In the genomic region with DNA sequence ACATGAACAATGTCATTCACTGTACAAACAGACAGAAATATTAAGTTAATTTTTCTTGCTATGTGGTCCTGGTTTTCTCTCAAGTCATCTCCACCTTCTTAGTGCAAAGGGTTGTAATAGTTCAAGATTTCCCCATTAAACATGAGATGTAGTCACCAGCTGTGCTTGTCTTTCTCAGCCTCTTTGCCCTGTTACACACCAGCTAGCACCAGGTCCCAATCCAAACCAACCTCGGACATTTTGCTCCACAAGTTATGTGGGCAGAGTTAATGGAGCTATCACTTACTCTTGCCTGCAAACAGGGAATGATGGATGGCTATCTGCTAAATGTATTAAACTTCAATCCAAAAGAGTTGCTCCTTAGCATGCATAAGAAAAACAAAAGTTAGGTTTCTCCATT, we compare ENCODE assay signal across 35 cellular contexts.
"Had no signal": no experiment of that assay in that cellular context is flagged by ENCODE, and none has a peak within 500 bp of the region (broad histone marks: within the 10 kb centered on the region; RNA-seq: fewer than 3 reads in every experiment).

No MANE protein-coding gene starts in this region.

- H3K4me1 ChIP-seq: ascending aorta had no signal

- H3K27ac Mint-ChIP-seq: activated B cell treated with CpG ODN at 0.5 μM for 24 hours; activated CD4-positive, alpha-beta memory T cell treated with anti-CD3 and anti-CD28 coated beads for 36 hours; activated CD4-positive, alpha-beta T cell treated with anti-CD3 and anti-CD28 coated beads, Interleukin-2, amount 10 ng/mL, durations not matched to agents 24 days and 14 days; activated CD8-positive, alpha-beta memory T cell treated with anti-CD3 and anti-CD28 coated beads, Interleukin-2, amount 10 ng/mL, durations not matched to agents 7 days and 5 days; activated CD8-positive, alpha-beta T cell treated with anti-CD3 and anti-CD28 coated beads for 36 hours; activated naive CD4-positive, alpha-beta T cell treated with anti-CD3 and anti-CD28 coated beads, Interleukin-2, amount 10 ng/mL, durations not matched to agents 7 days and 5 days; activated naive CD4-positive, alpha-beta T cell treated with anti-CD3 and anti-CD28 coated beads, Interleukin-2, amount 50 U/mL, for 24 hours; activated naive CD8-positive, alpha-beta T cell; activated naive CD8-positive, alpha-beta T cell treated with anti-CD3 and anti-CD28 coated beads, Interleukin-2, amount 10 ng/mL, durations not matched to agents 7 days and 5 days; activated naive CD8-positive, alpha-beta T cell treated with anti-CD3 and anti-CD28 coated beads, Interleukin-2, amount 50 U/mL, for 24 hours; activated T-cell treated with anti-CD3 and anti-CD28 coated beads, Interleukin-2, amount 50 U/mL, for 24 hours; activated T-helper 2 cell treated with anti-CD3 and anti-CD28 coated beads, Interferon-gamma antibody, Interleukin-2, Interleukin-4, amounts not matched to agents 10 μg/mL and 5 μg/mL and 100 μg/mL, durations not matched to agents 14 hours and 24 hours and 36 hours; brain; T-helper 1 cell treated with Interleukin-12 subunit alpha and Interleukin-12 subunit beta and Interleukin-4 antibody, amounts not matched to agents 30 μg/mL and 1 μg/mL, for 36 hours; T-helper 2 cell treated with Interferon-gamma antibody and Interleukin-4, amounts not matched to agents 5 μg/mL and 100 μg/mL, for 36 hours had no signal

- ATAC-seq: activated CD8-positive, alpha-beta memory T cell treated with anti-CD3 and anti-CD28 coated beads, Interleukin-2, amount 10 ng/mL, durations not matched to agents 7 days and 5 days; activated CD8-positive, alpha-beta T cell treated with anti-CD3 and anti-CD28 coated beads for 36 hours; activated naive CD8-positive, alpha-beta T cell treated with anti-CD3 and anti-CD28 coated beads, Interleukin-2, amount 50 U/mL, for 24 hours had no signal

- H3K4me3 ChIP-seq: ascending aorta, cardiac muscle cell had no signal

- H3K27me3 ChIP-seq: ascending aorta, cardiac muscle cell had no signal

- H3K36me3 ChIP-seq: ascending aorta, cardiac muscle cell had no signal

- H3K36me3 Mint-ChIP-seq: activated CD8-positive, alpha-beta memory T cell treated with anti-CD3 and anti-CD28 coated beads, Interleukin-2, amount 10 ng/mL, durations not matched to agents 7 days and 5 days; activated naive CD4-positive, alpha-beta T cell treated with anti-CD3 and anti-CD28 coated beads, Interleukin-2, amount 10 ng/mL, durations not matched to agents 7 days and 5 days; activated naive CD4-positive, alpha-beta T cell treated with anti-CD3 and anti-CD28 coated beads, Interleukin-2, amount 50 U/mL, for 24 hours; activated naive CD8-positive, alpha-beta T cell treated with anti-CD3 and anti-CD28 coated beads, Interleukin-2, amount 10 ng/mL, durations not matched to agents 7 days and 5 days had no signal

- H3K4me1 Mint-ChIP-seq: activated B cell treated with CpG ODN at 0.5 μM for 24 hours; activated CD4-positive, alpha-beta T cell treated with anti-CD3 and anti-CD28 coated beads, Interleukin-2, amount 10 ng/mL, durations not matched to agents 24 days and 14 days; activated CD8-positive, alpha-beta memory T cell treated with anti-CD3 and anti-CD28 coated beads, Interleukin-2, amount 10 ng/mL, durations not matched to agents 7 days and 5 days; activated naive CD4-positive, alpha-beta T cell treated with anti-CD3 and anti-CD28 coated beads, Interleukin-2, amount 10 ng/mL, durations not matched to agents 7 days and 5 days; activated naive CD4-positive, alpha-beta T cell treated with anti-CD3 and anti-CD28 coated beads, Interleukin-2, amount 50 U/mL, for 24 hours; activated naive CD8-positive, alpha-beta T cell treated with anti-CD3 and anti-CD28 coated beads, Interleukin-2, amount 10 ng/mL, durations not matched to agents 7 days and 5 days; activated naive CD8-positive, alpha-beta T cell treated with anti-CD3 and anti-CD28 coated beads, Interleukin-2, amount 50 U/mL, for 24 hours; brain; central memory CD8-positive, alpha-beta T cell had no signal

- H3K27me3 Mint-ChIP-seq: activated B cell treated with CpG ODN at 0.5 μM for 24 hours; activated CD4-positive, alpha-beta memory T cell treated with anti-CD3 and anti-CD28 coated beads for 36 hours; activated CD4-positive, alpha-beta T cell treated with anti-CD3 and anti-CD28 coated beads, Interleukin-2, amount 10 ng/mL, durations not matched to agents 24 days and 14 days; activated CD8-positive, alpha-beta memory T cell treated with anti-CD3 and anti-CD28 coated beads, Interleukin-2, amount 10 ng/mL, durations not matched to agents 7 days and 5 days; activated CD8-positive, alpha-beta T cell treated with anti-CD3 and anti-CD28 coated beads for 36 hours; activated naive CD4-positive, alpha-beta T cell treated with anti-CD3 and anti-CD28 coated beads, Interleukin-2, amount 10 ng/mL, durations not matched to agents 7 days and 5 days; activated naive CD4-positive, alpha-beta T cell treated with anti-CD3 and anti-CD28 coated beads, Interleukin-2, amount 50 U/mL, for 24 hours; activated naive CD8-positive, alpha-beta T cell; activated naive CD8-positive, alpha-beta T cell treated with anti-CD3 and anti-CD28 coated beads, Interleukin-2, amount 10 ng/mL, durations not matched to agents 7 days and 5 days; activated naive CD8-positive, alpha-beta T cell treated with anti-CD3 and anti-CD28 coated beads, Interleukin-2, amount 50 U/mL, for 24 hours; activated T-cell treated with anti-CD3 and anti-CD28 coated beads, Interleukin-2, amount 50 U/mL, for 24 hours; brain; central memory CD8-positive, alpha-beta T cell had no signal

- H3K4me3 Mint-ChIP-seq: activated B cell treated with CpG ODN at 0.5 μM for 24 hours; activated CD4-positive, alpha-beta memory T cell treated with anti-CD3 and anti-CD28 coated beads for 36 hours; activated CD4-positive, alpha-beta T cell treated with anti-CD3 and anti-CD28 coated beads, Interleukin-2, amount 10 ng/mL, durations not matched to agents 24 days and 14 days; activated CD8-positive, alpha-beta memory T cell treated with anti-CD3 and anti-CD28 coated beads, Interleukin-2, amount 10 ng/mL, durations not matched to agents 7 days and 5 days; activated CD8-positive, alpha-beta T cell treated with anti-CD3 and anti-CD28 coated beads for 36 hours; activated naive CD4-positive, alpha-beta T cell treated with anti-CD3 and anti-CD28 coated beads, Interleukin-2, amount 10 ng/mL, durations not matched to agents 7 days and 5 days; activated naive CD4-positive, alpha-beta T cell treated with anti-CD3 and anti-CD28 coated beads, Interleukin-2, amount 50 U/mL, for 24 hours; activated naive CD8-positive, alpha-beta T cell; activated naive CD8-positive, alpha-beta T cell treated with anti-CD3 and anti-CD28 coated beads, Interleukin-2, amount 10 ng/mL, durations not matched to agents 7 days and 5 days; activated naive CD8-positive, alpha-beta T cell treated with anti-CD3 and anti-CD28 coated beads, Interleukin-2, amount 50 U/mL, for 24 hours; activated T-cell treated with anti-CD3 and anti-CD28 coated beads, Interleukin-2, amount 50 U/mL, for 24 hours; brain; central memory CD8-positive, alpha-beta T cell; T-helper 1 cell treated with Interleukin-12 subunit alpha and Interleukin-12 subunit beta and Interleukin-4 antibody, amounts not matched to agents 30 μg/mL and 1 μg/mL, for 36 hours; T-helper 2 cell treated with Interferon-gamma antibody and Interleukin-4, amounts not matched to agents 5 μg/mL and 100 μg/mL, for 36 hours had no signal

- H3K27ac ChIP-seq: ascending aorta, cardiac muscle cell, VCaP had no signal

- DNase-seq: activated B cell treated with CpG ODN at 0.5 μM for 24 hours; activated CD4-positive, alpha-beta memory T cell treated with anti-CD3 and anti-CD28 coated beads for 36 hours; activated CD4-positive, alpha-beta T cell treated with anti-CD3 and anti-CD28 coated beads for 4 hours; activated CD4-positive, alpha-beta T cell treated with anti-CD3 and anti-CD28 coated beads, Interleukin-2, amount 10 ng/mL, durations not matched to agents 24 days and 14 days; activated CD4-positive, alpha-beta T cell treated with anti-CD3 and anti-CD28 coated beads, Interleukin-2, amount 50 U/mL, for 1 hour; activated CD4-positive, alpha-beta T cell treated with anti-CD3 and anti-CD28 coated beads, Interleukin-2, amount 50 U/mL, for 4 hours; activated CD4-positive, CD25-positive, alpha-beta regulatory T cell treated with anti-CD3 and anti-CD28 coated beads, Interleukin-2, amount 50 U/mL, for 72 hours; activated CD8-positive, alpha-beta memory T cell treated with anti-CD3 and anti-CD28 coated beads for 24 hours; activated CD8-positive, alpha-beta memory T cell treated with anti-CD3 and anti-CD28 coated beads, Interleukin-2, amount 10 ng/mL, durations not matched to agents 7 days and 5 days; activated CD8-positive, alpha-beta memory T cell treated with anti-CD3 and anti-CD28 coated beads, Interleukin-2, amount 50 U/mL, for 48 hours; activated CD8-positive, alpha-beta T cell treated with anti-CD3 and anti-CD28 coated beads for 36 hours; activated effector memory CD4-positive, alpha-beta T cell treated with Interleukin-2 at 50 U/mL for 16 hours; activated gamma-delta T cell; activated naive CD4-positive, alpha-beta T cell treated with anti-CD3 and anti-CD28 coated beads, Interleukin-2, amount 10 ng/mL, durations not matched to agents 7 days and 5 days; activated naive CD4-positive, alpha-beta T cell treated with Interleukin-2 at 50 U/mL for 16 hours; activated naive CD8-positive, alpha-beta T cell treated with anti-CD3 and anti-CD28 coated beads, Interleukin-2, amount 10 ng/mL, durations not matched to agents 7 days and 5 days; activated naive CD8-positive, alpha-beta T cell treated with anti-CD3 and anti-CD28 coated beads, Interleukin-2, amount 50 U/mL, for 24 hours; activated T-cell treated with anti-CD3 and anti-CD28 coated beads, Interleukin-2, amount 50 U/mL, for 24 hours; activated T-cell treated with anti-CD3 and anti-CD28 coated beads, Interleukin-2, amount 50 U/mL, for 48 hours; amygdala; anterior cingulate cortex; caudate nucleus; T-helper 1 cell; T-helper 2 cell; T-helper 9 cell had no signal
